ENCODE assay signal across 9 cellular contexts in genomic region chr13:87952377-87952776, GRCh38.
"Had no signal": no experiment of that assay in that cellular context is flagged by ENCODE, and none has a peak within 500 bp of the region (broad histone marks: within the 10 kb centered on the region; RNA-seq: fewer than 3 reads in every experiment).

No MANE protein-coding gene starts in this region.

- ATAC-seq: GM23338, HepG2 had no signal

- H3K4me3 ChIP-seq: GM23338 had no signal

- H3K27me3 Mint-ChIP-seq: IgD-negative memory B cell had no signal

- H3K4me1 Mint-ChIP-seq: GM23338, IgD-negative memory B cell had no signal

- H3K36me3 Mint-ChIP-seq: IgD-negative memory B cell had no signal

- H3K27ac ChIP-seq: HL-60 had no signal

- H2AFZ ChIP-seq: GM23338 had no signal

- H3K27ac Mint-ChIP-seq: GM23338, H9, IgD-negative memory B cell had no signal

- H3K4me2 ChIP-seq: GM23338 had no signal

- H3K9me3 Mint-ChIP-seq: GM23338, H9 had no signal

- H3K4me3 Mint-ChIP-seq: GM23338, H9, IgD-negative memory B cell had no signal

- DNase-seq: H9, HCEC 1CT, KBM-7 had no signal

- FAIRE-seq: H1, H54, HepG2 had no signal
